Comparison of ENCODE assay signal across 11 cellular contexts in genomic region chr4:47315346-47315745, GRCh38.
DNase-seq lines count a peak whose midpoint lies in the region; ATAC-seq and TF ChIP-seq lines count a peak whose summit lies in the region.
"Had no signal": no experiment of that assay in that cellular context is flagged by ENCODE, and none has a peak within 500 bp of the region (broad histone marks: within the 10 kb centered on the region; RNA-seq: fewer than 3 reads in every experiment).

No MANE protein-coding gene starts in this region.

- H3K9me3 ChIP-seq in SJCRH30 (replicated peaks) = no peaks in the 10 kb centered on the region
- H3K9me3 ChIP-seq: tibial artery had no signal

- no peaks in the 10 kb centered on the region for H3K4me1 Mint-ChIP-seq in activated T-helper 1 cell treated with anti-CD3 and anti-CD28 coated beads, Interleukin-12 subunit alpha, Interleukin-12 subunit beta, Interleukin-2, Interleukin-4 antibody, amounts not matched to agents 30 ng/mL and 10 ng/mL and 1 ng/mL, durations not matched to agents 14 hours and 24 hours and 36 hours (ENCODE audit: low read depth)
- H3K4me1 Mint-ChIP-seq in CD14-positive monocyte = no peaks in the 10 kb centered on the region
- H3K4me1 Mint-ChIP-seq: nephron progenitor cell had no signal

- H3K4me1 ChIP-seq in SJCRH30 = no peaks in the 10 kb centered on the region
- H3K4me1 ChIP-seq: tibial artery had no signal

- no peak for TF ChIP-seq CTCF in CD14-positive monocyte (IDR thresholded peaks at IDR 0.05)

- H3K27ac ChIP-seq in SJCRH30 = no peak overlapping the region
- H3K27ac ChIP-seq: tibial artery had no signal

- no peaks in the 10 kb centered on the region for H3K27me3 ChIP-seq in SJCRH30
- H3K27me3 ChIP-seq: tibial artery had no signal

- DNase-seq in EH (ENCODE audit: low read depth) (peak; percentile 45), brain pericyte (ENCODE audit: low read depth, low spot score) (peak; percentile 25), head of caudate nucleus (no peak), SJCRH30 (no peak), CD14-positive monocyte (ENCODE audit: low spot score) (no peak)
- no peak for DNase-seq in activated T-helper 1 cell treated with anti-CD3 and anti-CD28 coated beads, Interleukin-12 subunit alpha, Interleukin-12 subunit beta, Interleukin-2, Interleukin-4 antibody, amounts not matched to agents 30 ng/mL and 10 ng/mL and 1 ng/mL, durations not matched to agents 14 hours and 24 hours and 36 hours (ENCODE audit: low spot score)
- DNase-seq: NCI-H187 treated with DMSO at 0.1 percent for 48 hours, nephron progenitor cell, tibial artery had no signal

- H3K27me3 Mint-ChIP-seq in activated T-helper 1 cell treated with anti-CD3 and anti-CD28 coated beads, Interleukin-12 subunit alpha, Interleukin-12 subunit beta, Interleukin-2, Interleukin-4 antibody, amounts not matched to agents 30 ng/mL and 10 ng/mL and 1 ng/mL, durations not matched to agents 14 hours and 24 hours and 36 hours (ENCODE audit: insufficient read depth) = no peaks in the 10 kb centered on the region
- H3K27me3 Mint-ChIP-seq in CD14-positive monocyte (ENCODE audit: low read depth in 3 of 3) = peaks cover 0 to 3% (median 3%) of the 10 kb centered on the region in 3 donors

- intact Hi-C loops in activated T-helper 1 cell treated with anti-CD3 and anti-CD28 coated beads, Interleukin-12 subunit alpha, Interleukin-12 subunit beta, Interleukin-2, Interleukin-4 antibody, amounts not matched to agents 30 ng/mL and 10 ng/mL and 1 ng/mL, durations not matched to agents 14 hours and 24 hours and 36 hours (cut with micrococcal nuclease) = no loop called here
- intact Hi-C loops in head of caudate nucleus (cut with DNase I) (no loop called here), CD14-positive monocyte (cut with micrococcal nuclease) (no loop called here)

- H3K9me3 Mint-ChIP-seq in activated T-helper 1 cell treated with anti-CD3 and anti-CD28 coated beads, Interleukin-12 subunit alpha, Interleukin-12 subunit beta, Interleukin-2, Interleukin-4 antibody, amounts not matched to agents 30 ng/mL and 10 ng/mL and 1 ng/mL, durations not matched to agents 14 hours and 24 hours and 36 hours = no peaks in the 10 kb centered on the region
- H3K9me3 Mint-ChIP-seq in CD14-positive monocyte = peaks cover 0 to 2% (median 0%) of the 10 kb centered on the region in 7 donors
- H3K9me3 Mint-ChIP-seq: nephron progenitor cell had no signal

- H3K4me3 Mint-ChIP-seq in activated T-helper 1 cell treated with anti-CD3 and anti-CD28 coated beads, Interleukin-12 subunit alpha, Interleukin-12 subunit beta, Interleukin-2, Interleukin-4 antibody, amounts not matched to agents 30 ng/mL and 10 ng/mL and 1 ng/mL, durations not matched to agents 14 hours and 24 hours and 36 hours = no peak overlapping the region
- no peak overlapping the region for H3K4me3 Mint-ChIP-seq in CD14-positive monocyte
- H3K4me3 Mint-ChIP-seq: nephron progenitor cell had no signal

- H3K36me3 ChIP-seq in SJCRH30 = no peaks in the 10 kb centered on the region
- H3K36me3 ChIP-seq: tibial artery had no signal

- no peaks in the 10 kb centered on the region for H3K36me3 Mint-ChIP-seq in activated T-helper 1 cell treated with anti-CD3 and anti-CD28 coated beads, Interleukin-12 subunit alpha, Interleukin-12 subunit beta, Interleukin-2, Interleukin-4 antibody, amounts not matched to agents 30 ng/mL and 10 ng/mL and 1 ng/mL, durations not matched to agents 14 hours and 24 hours and 36 hours (ENCODE audit: low read depth)
- H3K36me3 Mint-ChIP-seq in CD14-positive monocyte = no peaks in the 10 kb centered on the region

- ATAC-seq in GM21381 (IDR thresholded peaks at IDR 0.05; ENCODE audit: unreplicated experiment) (peak; percentile 64), HG03196 (IDR thresholded peaks at IDR 0.05; ENCODE audit: unreplicated experiment) (peak; percentile 69)

- no peak overlapping the region for H3K27ac Mint-ChIP-seq in activated T-helper 1 cell treated with anti-CD3 and anti-CD28 coated beads, Interleukin-12 subunit alpha, Interleukin-12 subunit beta, Interleukin-2, Interleukin-4 antibody, amounts not matched to agents 30 ng/mL and 10 ng/mL and 1 ng/mL, durations not matched to agents 14 hours and 24 hours and 36 hours
- H3K27ac Mint-ChIP-seq in CD14-positive monocyte = no peak overlapping the region
- H3K27ac Mint-ChIP-seq: nephron progenitor cell had no signal

- no peak overlapping the region for H3K4me3 ChIP-seq in SJCRH30
- H3K4me3 ChIP-seq: tibial artery had no signal

Comparison
In these comparisons a context has a peak if more than half of its experiments do, and no peak if none do; other contexts are left out.
1. DNase-seq: peak in EH (single experiment) and brain pericyte (single experiment); none in activated T-helper 1 cell treated with anti-CD3 and anti-CD28 coated beads, Interleukin-12 subunit alpha, Interleukin-12 subunit beta, Interleukin-2, Interleukin-4 antibody, amounts not matched to agents 30 ng/mL and 10 ng/mL and 1 ng/mL, durations not matched to agents 14 hours and 24 hours and 36 hours (single experiment), head of caudate nucleus (0 of 42), SJCRH30 (0 of 2) and CD14-positive monocyte (single experiment).